Comparison of ENCODE assay signal across 22 cellular contexts in the genomic region with DNA sequence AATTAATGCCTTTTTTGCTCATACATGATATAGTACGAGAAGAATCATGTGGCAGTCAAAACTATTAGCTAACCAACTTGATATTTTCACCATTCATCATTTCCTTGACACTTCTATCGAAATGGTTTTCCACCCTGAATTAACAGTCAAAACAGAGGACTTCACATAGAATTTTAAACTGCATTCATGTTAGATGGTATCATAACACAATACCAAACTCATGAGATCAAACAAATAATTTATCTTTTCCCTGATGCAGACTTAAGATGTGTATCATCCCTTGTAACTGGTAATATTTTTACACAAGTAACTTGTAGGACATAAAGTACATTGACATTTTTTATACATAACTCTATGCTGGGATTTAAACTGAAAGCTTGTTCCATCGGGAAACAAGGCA. TPM values are rescaled to one million over a fixed set of nuclear protein-coding genes. Genes with fewer than 3 reads are reported as not detected.
DNase-seq lines count a peak whose midpoint lies in the region; ATAC-seq, FAIRE-seq and TF ChIP-seq lines count a peak whose summit lies in the region.
"Had no signal": no experiment of that assay in that cellular context is flagged by ENCODE, and none has a peak within 500 bp of the region (broad histone marks: within the 10 kb centered on the region; RNA-seq: fewer than 3 reads in every experiment).

No MANE protein-coding gene starts in this region.

- dilution Hi-C loops in IMR-90 (cut with HindIII; ENCODE audit: low sequenced_read_pairs, unreplicated experiment): no loop called here

- H4K20me1 ChIP-seq in IMR-90 (ENCODE audit: insufficient read depth, low read length): no peaks in the 10 kb centered on the region
- H4K20me1 ChIP-seq: BLaER1 treated with 17β-estradiol and CSF1 and Interleukin-3, amounts not matched to agents 10 nM and 100 nM had no signal

- H3K27me3 ChIP-seq in IMR-90 (ENCODE audit: control insufficient read depth, insufficient read depth, low read length) (no peaks in the 10 kb centered on the region), mesenchymal stem cell (ENCODE audit: control insufficient read depth in 1 of 2, insufficient read depth in 1 of 2, low read length in 2 of 2) (no peaks in the 10 kb centered on the region)
- H3K27me3 ChIP-seq: BE2C; BLaER1 treated with 17β-estradiol and CSF1 and Interleukin-3, amounts not matched to agents 10 nM and 100 nM had no signal

- H2BK15ac ChIP-seq in IMR-90 (ENCODE audit: low read depth, low read length) (no peak overlapping the region), mesenchymal stem cell (ENCODE audit: low read depth, poor library complexity, severe bottlenecking) (no peak overlapping the region)

- peak; percentile 56; the same call in 1 of the 2 replicates for ATAC-seq in IMR-90 (ENCODE audit: low read depth)
- ATAC-seq: A549 had no signal

- H4K8ac ChIP-seq in IMR-90 (ENCODE audit: low read depth in 2 of 2, low read length in 2 of 2) (no peak overlapping the region), mesenchymal stem cell (ENCODE audit: low read length) (no peak overlapping the region)

- POLR2A ChIA-PET in IMR-90 (lab: Charles Lee; ENCODE audit: unreplicated experiment): no interaction called here

- no peak for TF ChIP-seq CTCF in IMR-90 (conservative IDR thresholded peaks at IDR 0.05; ENCODE audit: low read depth, low read length)

- H3K4me1 ChIP-seq in IMR-90 (ENCODE audit: control insufficient read depth, insufficient read depth, low read length) (peaks cover 2% of the 10 kb centered on the region; the same call in 1 of the 2 replicates), mesenchymal stem cell (ENCODE audit: control insufficient read depth, insufficient read depth, low read depth, low read length) (peaks cover 1% of the 10 kb centered on the region)
- H3K4me1 ChIP-seq: A549; BLaER1 treated with 17β-estradiol and CSF1 and Interleukin-3, amounts not matched to agents 10 nM and 100 nM; HAP-1 had no signal

- no peak overlapping the region for H3K4me3 ChIP-seq in IMR-90 (ENCODE audit: insufficient read depth, low read depth, low read length)
- H3K4me3 ChIP-seq in mesenchymal stem cell (ENCODE audit: insufficient read depth in 1 of 2, low read depth in 1 of 2, low read length in 2 of 2): no peak overlapping the region
- H3K4me3 ChIP-seq: A549; BLaER1 treated with 17β-estradiol and CSF1 and Interleukin-3, amounts not matched to agents 10 nM and 100 nM; HAP-1 had no signal

- no peak overlapping the region for H4K5ac ChIP-seq in IMR-90 (ENCODE audit: low read depth, low read length)

- H3K27ac ChIP-seq in IMR-90 (ENCODE audit: insufficient read depth, low read length) (no peak overlapping the region), mesenchymal stem cell (ENCODE audit: low read length, poor library complexity, severe bottlenecking) (no peak overlapping the region)
- H3K27ac ChIP-seq: A549; BLaER1 treated with 17β-estradiol and CSF1 and Interleukin-3, amounts not matched to agents 10 nM and 100 nM had no signal

- H2AK5ac ChIP-seq in IMR-90 (ENCODE audit: low read depth, low read length) (no peak overlapping the region), mesenchymal stem cell (ENCODE audit: low read length, severe bottlenecking) (no peak overlapping the region)

- H3K9ac ChIP-seq in IMR-90 (ENCODE audit: low read depth, low read length) (no peak overlapping the region), mesenchymal stem cell (ENCODE audit: low read length) (no peak overlapping the region)
- H3K9ac ChIP-seq: BLaER1 treated with 17β-estradiol and CSF1 and Interleukin-3, amounts not matched to agents 10 nM and 100 nM had no signal

- WGBS in IMR-90 (ENCODE audit: extremely low coverage in 2 of 2, insufficient read length in 1 of 2), 2 experiments: 50% methylated on average over 1 of the region's 3 CpGs; no CpG with 5 or more reads in 1 of the 2 experiments
- WGBS in mesenchymal stem cell: 86% methylated on average over 2 of the region's 3 CpGs

- H3K9me1 ChIP-seq in IMR-90 (ENCODE audit: insufficient read depth, low read length): no peaks in the 10 kb centered on the region

- TF ChIP-seq POLR2A in GM12891 (IDR thresholded peaks at IDR 0.05; ENCODE audit: low read depth, low read length): no peak
- TF ChIP-seq POLR2A in IMR-90 (IDR thresholded peaks at IDR 0.05; ENCODE audit: low read depth, low read length): no peak

- CTCF ChIA-PET in IMR-90 (lab: Yijun Ruan, JAX): interaction anchor here (1.8 kb wide), 1 partner anchor 10 kb away, joined by 5 read pairs; no protein-coding TSS in a partner anchor

- no peak overlapping the region for H2BK12ac ChIP-seq in mesenchymal stem cell (ENCODE audit: low read length in 2 of 2)

- no peak overlapping the region for H2AK9ac ChIP-seq in IMR-90 (replicated peaks; ENCODE audit: low read depth, low read length, poor library complexity)

- no peak overlapping the region for H3K4ac ChIP-seq in IMR-90 (ENCODE audit: low read depth, low read length)
- H3K4ac ChIP-seq in mesenchymal stem cell (ENCODE audit: low read depth in 1 of 2, low read length in 2 of 2): no peak overlapping the region

- no TSS peak for BruUV-seq in IMR-90 (replicated peaks; lab: Mats Ljungman, UMichigan)

- H3K14ac ChIP-seq in IMR-90 (replicated peaks; ENCODE audit: low read depth, low read length) (no peak overlapping the region), mesenchymal stem cell (ENCODE audit: low read length in 2 of 2) (no peak overlapping the region)

- H3K23ac ChIP-seq in IMR-90 (ENCODE audit: low read depth, low read length): no peak overlapping the region
- no peak overlapping the region for H3K23ac ChIP-seq in mesenchymal stem cell (ENCODE audit: low read length in 2 of 2)

- peak; percentile 66 for FAIRE-seq in GM12891 (lab: Jason Lieb, UNC)
- FAIRE-seq: A549, D721Med, GM18507, H54 had no signal

- H2BK120ac ChIP-seq in IMR-90 (ENCODE audit: low read depth, low read length) (no peak overlapping the region), mesenchymal stem cell (ENCODE audit: low read depth, low read length) (no peak overlapping the region)

- no peak overlapping the region for H4K91ac ChIP-seq in IMR-90 (ENCODE audit: insufficient read depth, low read depth, low read length)
- H4K91ac ChIP-seq in mesenchymal stem cell (ENCODE audit: low read length): no peak overlapping the region

- no peak overlapping the region for H3K18ac ChIP-seq in IMR-90 (ENCODE audit: low read depth, low read length)
- no peak overlapping the region for H3K18ac ChIP-seq in mesenchymal stem cell (ENCODE audit: low read depth in 1 of 2, low read length in 2 of 2)

- no peak for TF ChIP-seq RAD21 in IMR-90 (IDR thresholded peaks at IDR 0.05; ENCODE audit: low read length)

- intact Hi-C loops in IMR-90 (cut with micrococcal nuclease): no loop called here

- no peak overlapping the region for H2BK20ac ChIP-seq in IMR-90 (ENCODE audit: low read depth, low read length)

- no peak overlapping the region for H2BK5ac ChIP-seq in IMR-90 (ENCODE audit: low read depth, low read length, poor library complexity, severe bottlenecking)
- H2BK5ac ChIP-seq in mesenchymal stem cell (ENCODE audit: low read depth, low read length, poor library complexity, severe bottlenecking): no peak overlapping the region

- H3K79me1 ChIP-seq in IMR-90 (ENCODE audit: low read depth in 1 of 2, low read length in 2 of 2): no peaks in the 10 kb centered on the region
- no peaks in the 10 kb centered on the region for H3K79me1 ChIP-seq in mesenchymal stem cell (replicated peaks; ENCODE audit: low read length, poor library complexity, severe bottlenecking)

- DNase-seq in EH (ENCODE audit: low read depth): peak; percentile 30
- no peak for DNase-seq in GM12891 (ENCODE audit: insufficient read length, low spot score)
- DNase-seq in IMR-90: peak; percentile 22
- peak; percentile 61 for DNase-seq in iris pigment epithelial cell (ENCODE audit: low read depth)
- no peak for DNase-seq in NCI-H510A (lab: John Stamatoyannopoulos, UW)
- DNase-seq in glomerular visceral epithelial cell (ENCODE audit: extremely low spot score): no peak
- no peak for DNase-seq in mesenchymal stem cell
- DNase-seq: 8988T; ACHN; AML-193; BE2C; CD4-positive, alpha-beta T cell; CD8-positive, alpha-beta memory T cell; DMS 273 treated with DMSO at 0.1 percent for 48 hours; DMS79; GOT3 had no signal

- no peaks in the 10 kb centered on the region for H3K9me3 ChIP-seq in IMR-90 (ENCODE audit: control insufficient read depth, insufficient read depth, low read length)
- H3K9me3 ChIP-seq in mesenchymal stem cell (ENCODE audit: control insufficient read depth, low read length): no peaks in the 10 kb centered on the region
- H3K9me3 ChIP-seq: A549, BE2C, HAP-1 had no signal

- H3K4me2 ChIP-seq in IMR-90 (ENCODE audit: low read depth, low read length): no peak overlapping the region
- H3K4me2 ChIP-seq in mesenchymal stem cell (ENCODE audit: low read length, poor library complexity, severe bottlenecking): no peak overlapping the region
- H3K4me2 ChIP-seq: A549; BLaER1 treated with 17β-estradiol and CSF1 and Interleukin-3, amounts not matched to agents 10 nM and 100 nM had no signal

- H3K36me3 ChIP-seq in IMR-90 (ENCODE audit: control insufficient read depth, insufficient read depth, low read length) (no peaks in the 10 kb centered on the region), mesenchymal stem cell (ENCODE audit: control insufficient read depth in 1 of 2, insufficient read depth in 2 of 2, low read depth in 1 of 2, low read length in 2 of 2) (no peaks in the 10 kb centered on the region)
- H3K36me3 ChIP-seq: BE2C; BLaER1 treated with 17β-estradiol and CSF1 and Interleukin-3, amounts not matched to agents 10 nM and 100 nM; HAP-1 had no signal

- in situ Hi-C loops in IMR-90 (cut with MboI; ENCODE audit: low sequenced_read_pairs): no loop called here

- H2AFZ ChIP-seq in IMR-90 (replicated peaks; ENCODE audit: low read length, poor library complexity) (no peak overlapping the region), mesenchymal stem cell (ENCODE audit: low read depth, low read length) (no peak overlapping the region)

- no peak overlapping the region for H3K56ac ChIP-seq in IMR-90 (ENCODE audit: extremely low read depth, insufficient read depth, low read length)

TF ChIP-seq in GM12891, 5 proteins besides CTCF, POLR2A, EP300 and RAD21 (continues in another document):
- TF ChIP-seq POU2F2 (IDR thresholded peaks at IDR 0.05; ENCODE audit: low read depth, low read length) (no peak), POLR2AphosphoS5 (IDR thresholded peaks at IDR 0.05; ENCODE audit: low read depth, low read length) (no peak), PAX5 (IDR thresholded peaks at IDR 0.05; ENCODE audit: insufficient read depth, low read length, severe bottlenecking) (no peak)

RNA-seq across cellular contexts. Expression of gene ANTXR2, which starts 18.2 kb away (rescaled TPM):
- polyA plus RNA-seq in GM12891 (2012; ENCODE audit: low read depth, missing spikeins): 5.2 TPM
- total RNA-seq in IMR-90 (2012; rRNA removed): 88.5 and 115 TPM in 2 replicates
- polyA plus RNA-seq in IMR-90 (2012; rRNA removed): 36.5 and 46.8 TPM in 2 replicates
- polyA plus RNA-seq in IMR-90 (2012; cell fraction: cytosol; rRNA removed): 7.4 and 14.9 TPM in 2 replicates
- 3.8 and 22.8 TPM in 2 replicates for polyA plus RNA-seq in IMR-90 (2012; cell fraction: nucleus; rRNA removed; ENCODE audit: low replicate concordance)
- polyA plus RNA-seq in mesenchymal stem cell (2013, experiment 1 of 2): 80.9 TPM
- polyA plus RNA-seq in mesenchymal stem cell (2013, experiment 2 of 2): 84.2 TPM

Comparison
In these comparisons a context has a peak if more than half of its experiments do, and no peak if none do; other contexts are left out.
1. DNase-seq: peak in EH (single experiment), IMR-90 (single experiment) and iris pigment epithelial cell (single experiment); none in GM12891 (single experiment), NCI-H510A (single experiment), glomerular visceral epithelial cell (single experiment) and mesenchymal stem cell (single experiment).